In genomic region chr19:11496391-11497163, GRCh38 we compare ENCODE assay signal across 8 cellular contexts. TPM values are rescaled to one million over a fixed set of nuclear protein-coding genes. Genes with fewer than 3 reads are reported as not detected.
DNase-seq lines count a peak whose midpoint lies in the region; ATAC-seq and TF ChIP-seq lines count a peak whose summit lies in the region.

No MANE protein-coding gene starts in this region.

- no peak overlapping the region for H3K4me2 ChIP-seq in smooth muscle cell

- no peaks in the 10 kb centered on the region for H4K20me1 ChIP-seq in smooth muscle cell (ENCODE audit: low read depth)

- no peaks in the 10 kb centered on the region for H3K27me3 Mint-ChIP-seq in Caco-2 (ENCODE audit: insufficient read depth, unreplicated experiment)

- H3K36me3 ChIP-seq in Caco-2 (ENCODE audit: control insufficient read depth, insufficient read depth, low read length) (no peaks in the 10 kb centered on the region; the same call in 1 of the 2 replicates), right atrium auricular region (peaks cover 12% of the 10 kb centered on the region), smooth muscle cell (ENCODE audit: low read depth) (no peaks in the 10 kb centered on the region)

- no TSS peak for BruUV-seq in Caco-2 (replicated peaks; lab: Mats Ljungman, UMichigan)

- DNase-seq in Caco-2, result peak; percentile 75 to 76
- peak; percentile 67 for DNase-seq in SW480 (ENCODE audit: low spot score)
- peak; percentile 27 for DNase-seq in activated naive CD8-positive, alpha-beta T cell treated with anti-CD3 and anti-CD28 coated beads, Interleukin-2, amount 50 U/mL, for 16 hours (ENCODE audit: low read depth, low spot score)
- DNase-seq in right atrium auricular region (ENCODE audit: low spot score), result peak; percentile 64
- DNase-seq in smooth muscle cell (lab: John Stamatoyannopoulos, UW; ENCODE audit: unreplicated experiment), result peak; percentile 11

- H3K9me3 Mint-ChIP-seq in Caco-2 (ENCODE audit: unreplicated experiment), result no peaks in the 10 kb centered on the region

- no peak overlapping the region for H3K27ac Mint-ChIP-seq in Caco-2 (ENCODE audit: unreplicated experiment)

- H3K27me3 ChIP-seq in Caco-2 (replicated peaks; ENCODE audit: control insufficient read depth, insufficient read depth, low read length) (no peaks in the 10 kb centered on the region), right atrium auricular region (no peaks in the 10 kb centered on the region), smooth muscle cell (ENCODE audit: low read depth) (no peaks in the 10 kb centered on the region)

- intact Hi-C loops in Caco-2 (cut with micrococcal nuclease; ENCODE audit: unreplicated experiment), result loop anchor here (1.0 kb wide), 1 partner anchor 91 kb away; no protein-coding TSS in a partner anchor

- H3K9ac ChIP-seq in smooth muscle cell (ENCODE audit: low read depth), result no peak overlapping the region

- H3K9me3 ChIP-seq in Caco-2 (no peaks in the 10 kb centered on the region), right atrium auricular region (no peaks in the 10 kb centered on the region), smooth muscle cell (replicated peaks; ENCODE audit: low read depth) (no peaks in the 10 kb centered on the region)

- no peak for TF ChIP-seq EP300 in Ishikawa (IDR thresholded peaks at IDR 0.05; ENCODE audit: borderline replicate concordance)

- H3K36me3 Mint-ChIP-seq in Caco-2 (ENCODE audit: insufficient read depth, unreplicated experiment), result peaks cover 14% of the 10 kb centered on the region

- TF ChIP-seq RAD21 in Ishikawa (IDR thresholded peaks at IDR 0.05; ENCODE audit: low read depth), result peak; percentile 61

- TF ChIP-seq CTCF in Caco-2 (IDR thresholded peaks at IDR 0.05; ENCODE audit: insufficient read depth in 1 of 2, low read depth in 1 of 2, low read length in 1 of 2, severe bottlenecking in 1 of 2, unreplicated experiment in 1 of 2), result peak; percentile 55 to 57
- TF ChIP-seq CTCF in right atrium auricular region (IDR thresholded peaks at IDR 0.05), result peak; percentile 36 to 69
- TF ChIP-seq CTCF in smooth muscle cell (IDR thresholded peaks at IDR 0.05; ENCODE audit: borderline replicate concordance, insufficient read depth, poor library complexity, severe bottlenecking), result peak; percentile 73

- H3K4me3 ChIP-seq in Caco-2 (ENCODE audit: low read depth, low read length) (no peak overlapping the region), right atrium auricular region (no peak overlapping the region), smooth muscle cell (no peak overlapping the region)

- H3K4me1 Mint-ChIP-seq in Caco-2 (ENCODE audit: low read depth, unreplicated experiment), result no peaks in the 10 kb centered on the region

- H3K4me1 ChIP-seq in Caco-2 (no peaks in the 10 kb centered on the region), right atrium auricular region (no peaks in the 10 kb centered on the region), smooth muscle cell (ENCODE audit: low read depth) (no peaks in the 10 kb centered on the region)

- 62% methylated on average over 15 of the region's 17 CpGs for WGBS in smooth muscle cell (ENCODE audit: low lambda C conversion rate)

- no peak overlapping the region for H3K4me3 Mint-ChIP-seq in Caco-2 (ENCODE audit: unreplicated experiment)

- H3K27ac ChIP-seq in right atrium auricular region, result no peak overlapping the region
- no peak overlapping the region for H3K27ac ChIP-seq in smooth muscle cell (ENCODE audit: low read depth)

- H3K79me2 ChIP-seq in smooth muscle cell (ENCODE audit: low read depth), result no peaks in the 10 kb centered on the region

- H3F3A ChIP-seq in smooth muscle cell (ENCODE audit: low read depth), result no peaks in the 10 kb centered on the region

- CTCF ChIA-PET in Caco-2 (lab: Charles Lee), result no interaction called here

- POLR2A ChIA-PET in Caco-2 (lab: Charles Lee), result interaction anchor here (0.7 kb wide), 1 partner anchor 46 kb away, joined by 7 read pairs; no protein-coding TSS in a partner anchor

- no peak overlapping the region for H2AFZ ChIP-seq in smooth muscle cell (ENCODE audit: low read depth)

- ATAC-seq in GM19452 (IDR thresholded peaks at IDR 0.05; ENCODE audit: unreplicated experiment) (no peak), GM21717 (IDR thresholded peaks at IDR 0.05; ENCODE audit: unreplicated experiment) (no peak)

TF ChIP-seq in Ishikawa, 13 proteins besides CTCF, POLR2A, EP300 and RAD21:
- TF ChIP-seq MAX (IDR thresholded peaks at IDR 0.05), result no peak
- TF ChIP-seq REST (IDR thresholded peaks at IDR 0.05; ENCODE audit: low read depth), result no peak
- TF ChIP-seq USF1 (IDR thresholded peaks at IDR 0.05), result no peak
- no peak for TF ChIP-seq TAF1 (IDR thresholded peaks at IDR 0.05; ENCODE audit: low read depth)
- TF ChIP-seq ZBTB7A (IDR thresholded peaks at IDR 0.05; ENCODE audit: low read depth), result no peak
- TF ChIP-seq FOXM1 (IDR thresholded peaks at IDR 0.05; ENCODE audit: borderline replicate concordance, low read depth), result no peak
- no peak for TF ChIP-seq TCF12 (IDR thresholded peaks at IDR 0.05; ENCODE audit: low read depth)
- TF ChIP-seq NFIC (IDR thresholded peaks at IDR 0.05), result no peak
- no peak for TF ChIP-seq TEAD4 (IDR thresholded peaks at IDR 0.05)
- no peak for TF ChIP-seq CEBPB (IDR thresholded peaks at IDR 0.05)
- TF ChIP-seq EGR1 (IDR thresholded peaks at IDR 0.05), result no peak
- TF ChIP-seq CREB1 (IDR thresholded peaks at IDR 0.05; ENCODE audit: low read depth), result no peak
- TF ChIP-seq YY1 (IDR thresholded peaks at IDR 0.05; ENCODE audit: low read depth), result no peak

RNA-seq across cellular contexts. Expression of gene ZNF653, which starts 9.1 kb away (rescaled TPM):
- 6.1 and 8.9 TPM in 2 replicates for total RNA-seq in Caco-2 (2022)
- total RNA-seq in right atrium auricular region, result 1 to 10 TPM; 4.6 to 9.9 TPM
- 2.2 and 2.9 TPM in 2 replicates for total RNA-seq in smooth muscle cell
- polyA plus RNA-seq in smooth muscle cell, result 5.5 and 10.8 TPM in 2 replicates

RNA-seq across cellular contexts. Expression of gene ELAVL3, which starts 15.7 kb away (rescaled TPM):
- total RNA-seq in Caco-2 (2022) (not detected in 2 replicates), right atrium auricular region (not detected), smooth muscle cell (not detected in 2 replicates)
- polyA plus RNA-seq in smooth muscle cell, result not detected in 2 replicates

RNA-seq across cellular contexts. Expression of gene ECSIT, which starts 32.4 kb away (rescaled TPM):
- total RNA-seq in Caco-2 (2022) (39.8 and 44.8 TPM in 2 replicates), right atrium auricular region (100 to 1,000 TPM in 1 of 2 donors, 10 to 100 TPM in 1; 83.6 to 126 TPM), smooth muscle cell (20.7 and 21.1 TPM in 2 replicates)
- polyA plus RNA-seq in smooth muscle cell, result 32.1 and 34.1 TPM in 2 replicates

RNA-seq across cellular contexts. Expression of gene CNN1, which starts 42.1 kb away (rescaled TPM):
- 0.54 and 0.84 TPM in 2 replicates for total RNA-seq in Caco-2 (2022)
- 100 to 1,000 TPM in 1 of 2 donors, 10 to 100 TPM in 1; 93.3 to 592 TPM for total RNA-seq in right atrium auricular region
- total RNA-seq in smooth muscle cell, result 72.8 and 77.8 TPM in 2 replicates
- polyA plus RNA-seq in smooth muscle cell, result 99.5 and 125 TPM in 2 replicates

Comparison
In these comparisons a context has a peak if more than half of its experiments do, and no peak if none do; other contexts are left out.
1. DNase-seq: peak in every context shown above with its lines; median percentile 76 in Caco-2; 67 in SW480; 64 in right atrium auricular region; 27 in activated naive CD8-positive, alpha-beta T cell treated with anti-CD3 and anti-CD28 coated beads, Interleukin-2, amount 50 U/mL, for 16 hours; 11 in smooth muscle cell.